ENCODE assay signal across 1 cellular context in the genomic region with DNA sequence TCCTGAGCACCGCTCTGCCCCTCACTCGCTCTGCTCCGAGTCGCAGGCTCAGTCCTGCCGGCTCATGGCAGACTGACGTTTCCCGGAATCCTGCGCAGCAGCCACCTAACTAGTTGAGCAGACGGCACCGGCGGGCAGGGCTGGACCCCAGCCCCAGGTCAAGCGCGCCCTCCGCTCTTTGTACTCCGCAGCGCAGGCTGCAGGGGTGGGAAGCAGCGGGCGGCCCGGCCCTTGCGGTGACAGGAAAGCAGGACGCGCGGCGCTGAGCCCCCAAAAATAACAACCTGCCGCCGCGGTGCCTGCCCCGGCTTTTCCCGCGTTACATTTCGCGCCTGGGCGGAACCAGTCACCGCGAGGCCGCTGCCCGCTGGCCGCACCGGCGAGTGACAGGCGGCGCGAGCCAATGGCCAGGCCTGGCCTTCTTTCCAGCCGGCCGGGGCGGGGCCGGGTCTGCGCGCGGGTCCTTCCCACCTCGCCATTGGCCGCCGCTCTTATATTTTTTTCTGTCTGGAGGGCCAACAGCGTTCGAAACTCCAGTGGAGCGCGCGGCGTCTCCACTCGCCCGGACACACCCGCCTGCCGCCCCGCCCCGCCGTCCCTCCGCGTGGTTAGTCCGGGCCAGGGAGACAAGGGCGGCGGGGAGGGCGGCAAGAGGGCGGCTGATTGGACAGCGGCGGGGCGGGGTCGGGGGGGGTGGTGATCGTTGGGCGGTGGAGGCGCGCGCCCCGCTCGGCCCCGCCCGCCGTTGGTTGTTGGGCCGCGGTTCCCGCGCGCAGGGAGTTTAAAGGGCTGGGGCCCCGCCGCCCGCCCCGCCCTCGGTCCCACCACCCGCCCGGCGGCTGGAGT.
A peak's percentile ranks its signal among the peaks of the same experiment; 100 is the strongest.
TF ChIP-seq lines count a peak whose summit lies in the region.

Gene ZNF367 (minus strand): TSS at position 297 of the 846 bp plus-strand sequence. CDS start 338 bp downstream, outside the sequence.

TF ChIP-seq in WTC11, 78 proteins besides CTCF, POLR2A, EP300 and RAD21 (continued from another document and continues in another):
- TF ChIP-seq, protein P1, sequence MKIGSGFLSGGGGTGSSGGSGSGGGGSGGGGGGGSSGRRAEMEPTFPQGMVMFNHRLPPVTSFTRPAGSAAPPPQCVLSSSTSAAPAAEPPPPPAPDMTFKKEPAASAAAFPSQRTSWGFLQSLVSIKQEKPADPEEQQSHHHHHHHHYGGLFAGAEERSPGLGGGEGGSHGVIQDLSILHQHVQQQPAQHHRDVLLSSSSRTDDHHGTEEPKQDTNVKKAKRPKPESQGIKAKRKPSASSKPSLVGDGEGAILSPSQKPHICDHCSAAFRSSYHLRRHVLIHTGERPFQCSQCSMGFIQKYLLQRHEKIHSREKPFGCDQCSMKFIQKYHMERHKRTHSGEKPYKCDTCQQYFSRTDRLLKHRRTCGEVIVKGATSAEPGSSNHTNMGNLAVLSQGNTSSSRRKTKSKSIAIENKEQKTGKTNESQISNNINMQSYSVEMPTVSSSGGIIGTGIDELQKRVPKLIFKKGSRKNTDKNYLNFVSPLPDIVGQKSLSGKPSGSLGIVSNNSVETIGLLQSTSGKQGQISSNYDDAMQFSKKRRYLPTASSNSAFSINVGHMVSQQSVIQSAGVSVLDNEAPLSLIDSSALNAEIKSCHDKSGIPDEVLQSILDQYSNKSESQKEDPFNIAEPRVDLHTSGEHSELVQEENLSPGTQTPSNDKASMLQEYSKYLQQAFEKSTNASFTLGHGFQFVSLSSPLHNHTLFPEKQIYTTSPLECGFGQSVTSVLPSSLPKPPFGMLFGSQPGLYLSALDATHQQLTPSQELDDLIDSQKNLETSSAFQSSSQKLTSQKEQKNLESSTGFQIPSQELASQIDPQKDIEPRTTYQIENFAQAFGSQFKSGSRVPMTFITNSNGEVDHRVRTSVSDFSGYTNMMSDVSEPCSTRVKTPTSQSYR (CRISPR knock-in tag; IDR thresholded peaks at IDR 0.05) = peak; percentile 71
- no peak for TF ChIP-seq USF1 (CRISPR knock-in tag; IDR thresholded peaks at IDR 0.05)
- peak; percentile 73; the same call in 1 of the 2 replicates for TF ChIP-seq CREB1 (CRISPR knock-in tag; IDR thresholded peaks at IDR 0.05)
- TF ChIP-seq ARID4B (CRISPR knock-in tag; IDR thresholded peaks at IDR 0.05; ENCODE audit: borderline replicate concordance) = peak; percentile 82; the same call in 1 of the 2 replicates
- TF ChIP-seq, protein P2, sequence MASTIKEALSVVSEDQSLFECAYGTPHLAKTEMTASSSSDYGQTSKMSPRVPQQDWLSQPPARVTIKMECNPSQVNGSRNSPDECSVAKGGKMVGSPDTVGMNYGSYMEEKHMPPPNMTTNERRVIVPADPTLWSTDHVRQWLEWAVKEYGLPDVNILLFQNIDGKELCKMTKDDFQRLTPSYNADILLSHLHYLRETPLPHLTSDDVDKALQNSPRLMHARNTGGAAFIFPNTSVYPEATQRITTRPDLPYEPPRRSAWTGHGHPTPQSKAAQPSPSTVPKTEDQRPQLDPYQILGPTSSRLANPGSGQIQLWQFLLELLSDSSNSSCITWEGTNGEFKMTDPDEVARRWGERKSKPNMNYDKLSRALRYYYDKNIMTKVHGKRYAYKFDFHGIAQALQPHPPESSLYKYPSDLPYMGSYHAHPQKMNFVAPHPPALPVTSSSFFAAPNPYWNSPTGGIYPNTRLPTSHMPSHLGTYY (CRISPR knock-in tag; IDR thresholded peaks at IDR 0.05) = no peak
- no peak for TF ChIP-seq SOX15 (CRISPR knock-in tag; IDR thresholded peaks at IDR 0.05)
- TF ChIP-seq CBFB (CRISPR knock-in tag; IDR thresholded peaks at IDR 0.05; ENCODE audit: low read depth) = no peak
- no peak for TF ChIP-seq TCF7 (CRISPR knock-in tag; IDR thresholded peaks at IDR 0.05; ENCODE audit: low read depth)
- TF ChIP-seq, protein P3, sequence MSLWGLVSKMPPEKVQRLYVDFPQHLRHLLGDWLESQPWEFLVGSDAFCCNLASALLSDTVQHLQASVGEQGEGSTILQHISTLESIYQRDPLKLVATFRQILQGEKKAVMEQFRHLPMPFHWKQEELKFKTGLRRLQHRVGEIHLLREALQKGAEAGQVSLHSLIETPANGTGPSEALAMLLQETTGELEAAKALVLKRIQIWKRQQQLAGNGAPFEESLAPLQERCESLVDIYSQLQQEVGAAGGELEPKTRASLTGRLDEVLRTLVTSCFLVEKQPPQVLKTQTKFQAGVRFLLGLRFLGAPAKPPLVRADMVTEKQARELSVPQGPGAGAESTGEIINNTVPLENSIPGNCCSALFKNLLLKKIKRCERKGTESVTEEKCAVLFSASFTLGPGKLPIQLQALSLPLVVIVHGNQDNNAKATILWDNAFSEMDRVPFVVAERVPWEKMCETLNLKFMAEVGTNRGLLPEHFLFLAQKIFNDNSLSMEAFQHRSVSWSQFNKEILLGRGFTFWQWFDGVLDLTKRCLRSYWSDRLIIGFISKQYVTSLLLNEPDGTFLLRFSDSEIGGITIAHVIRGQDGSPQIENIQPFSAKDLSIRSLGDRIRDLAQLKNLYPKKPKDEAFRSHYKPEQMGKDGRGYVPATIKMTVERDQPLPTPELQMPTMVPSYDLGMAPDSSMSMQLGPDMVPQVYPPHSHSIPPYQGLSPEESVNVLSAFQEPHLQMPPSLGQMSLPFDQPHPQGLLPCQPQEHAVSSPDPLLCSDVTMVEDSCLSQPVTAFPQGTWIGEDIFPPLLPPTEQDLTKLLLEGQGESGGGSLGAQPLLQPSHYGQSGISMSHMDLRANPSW (CRISPR knock-in tag; conservative IDR thresholded peaks at IDR 0.05; ENCODE audit: low read depth) = no peak
- no peak for TF ChIP-seq KAT7 (CRISPR knock-in tag; IDR thresholded peaks at IDR 0.05; ENCODE audit: borderline replicate concordance)
- TF ChIP-seq JAZF1 (CRISPR knock-in tag; IDR thresholded peaks at IDR 0.05) = no peak
- no peak; the same call in 1 of the 2 replicates for TF ChIP-seq MLX (CRISPR knock-in tag; IDR thresholded peaks at IDR 0.05)
- TF ChIP-seq SMAD4 (CRISPR knock-in tag; IDR thresholded peaks at IDR 0.05) = no peak
- TF ChIP-seq ZMAT4 (CRISPR knock-in tag; IDR thresholded peaks at IDR 0.05) = no peak
- TF ChIP-seq NFYB (CRISPR knock-in tag; conservative IDR thresholded peaks at IDR 0.05; ENCODE audit: low read depth) = peak; percentile 89
- TF ChIP-seq OVOL2 (CRISPR knock-in tag; IDR thresholded peaks at IDR 0.05; ENCODE audit: borderline replicate concordance) = no peak
- no peak for TF ChIP-seq ATF3 (CRISPR knock-in tag; conservative IDR thresholded peaks at IDR 0.05)
- TF ChIP-seq FOXP4 (CRISPR knock-in tag; IDR thresholded peaks at IDR 0.05) = peak; percentile 32; the same call in 1 of the 2 replicates
- no peak for TF ChIP-seq ZNF512 (CRISPR knock-in tag; IDR thresholded peaks at IDR 0.05; ENCODE audit: borderline replicate concordance)
- peak; percentile 68 for TF ChIP-seq SP1 (CRISPR knock-in tag; conservative IDR thresholded peaks at IDR 0.05)
- no peak for TF ChIP-seq NR2C2 (CRISPR knock-in tag; IDR thresholded peaks at IDR 0.05)
- TF ChIP-seq, protein P4, sequence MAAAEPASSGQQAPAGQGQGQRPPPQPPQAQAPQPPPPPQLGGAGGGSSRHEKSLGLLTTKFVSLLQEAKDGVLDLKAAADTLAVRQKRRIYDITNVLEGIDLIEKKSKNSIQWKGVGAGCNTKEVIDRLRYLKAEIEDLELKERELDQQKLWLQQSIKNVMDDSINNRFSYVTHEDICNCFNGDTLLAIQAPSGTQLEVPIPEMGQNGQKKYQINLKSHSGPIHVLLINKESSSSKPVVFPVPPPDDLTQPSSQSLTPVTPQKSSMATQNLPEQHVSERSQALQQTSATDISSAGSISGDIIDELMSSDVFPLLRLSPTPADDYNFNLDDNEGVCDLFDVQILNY (CRISPR knock-in tag; IDR thresholded peaks at IDR 0.05) = peak; percentile 97
- TF ChIP-seq USF2 (CRISPR knock-in tag; IDR thresholded peaks at IDR 0.05) = peak; percentile 52; the same call in 1 of the 2 replicates
- TF ChIP-seq ELF4 (CRISPR knock-in tag; IDR thresholded peaks at IDR 0.05; ENCODE audit: low read depth) = 0 out of 2 replicates have a peak, but pooled peaks have one; percentile 79
- no peak for TF ChIP-seq ZNF416 (CRISPR knock-in tag; IDR thresholded peaks at IDR 0.05)
- no peak for TF ChIP-seq RORB (CRISPR knock-in tag; IDR thresholded peaks at IDR 0.05)
- TF ChIP-seq PRRX2 (CRISPR knock-in tag; IDR thresholded peaks at IDR 0.05) = no peak
